ENCODE assay signal across 8 cellular contexts in the genomic region with DNA sequence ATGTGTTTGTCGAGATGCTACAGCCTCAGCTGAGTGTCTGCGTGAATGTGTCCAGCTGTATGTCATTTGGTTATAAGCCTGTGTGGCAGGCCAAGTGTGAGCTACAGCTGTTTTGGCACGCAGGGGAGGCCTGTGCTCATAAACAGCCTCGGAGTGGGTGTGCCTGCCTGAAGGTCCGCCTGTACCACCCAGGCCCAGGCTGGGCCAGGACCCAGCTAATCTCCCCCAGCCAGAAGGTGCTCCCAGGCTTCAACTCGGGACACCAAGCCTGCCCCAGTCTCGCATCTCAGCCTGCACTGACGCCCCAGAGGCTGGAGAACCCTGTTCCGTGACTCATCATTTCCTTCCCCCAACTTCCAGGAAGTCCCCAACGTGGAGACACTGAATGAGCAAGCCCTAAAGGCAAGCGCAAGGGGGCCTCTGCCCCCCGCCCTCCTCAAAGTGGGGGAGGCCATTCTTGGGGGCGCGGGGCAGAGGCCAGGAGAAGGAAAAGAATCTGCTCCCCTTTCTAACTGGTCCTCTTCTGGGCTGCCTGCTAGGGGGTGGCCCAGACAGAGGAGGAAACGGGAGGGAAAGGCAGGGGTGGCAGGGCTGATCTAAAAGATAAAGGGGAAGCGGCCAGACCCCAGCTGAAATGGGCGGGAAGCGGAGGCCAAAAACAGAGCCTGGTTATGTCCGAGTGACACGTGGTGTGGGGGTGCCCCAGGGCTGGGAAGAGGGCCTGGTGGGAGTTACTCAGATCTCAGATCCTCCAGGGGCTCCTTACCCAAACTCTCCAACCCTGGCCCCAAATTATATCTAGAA. TPM values are rescaled to one million over a fixed set of nuclear protein-coding genes. Genes with fewer than 3 reads are reported as not detected.
DNase-seq lines count a peak whose midpoint lies in the region; ATAC-seq and TF ChIP-seq lines count a peak whose summit lies in the region.

No MANE protein-coding gene starts in this region.

- H3K27me3 ChIP-seq in RWPE2 (ENCODE audit: insufficient read depth, poor library complexity, severe bottlenecking), result no peaks in the 10 kb centered on the region
- H3K27me3 ChIP-seq in neuron (ENCODE audit: insufficient read depth, low read length), result no peaks in the 10 kb centered on the region

- H3K4me3 ChIP-seq in RWPE2 (ENCODE audit: severe bottlenecking), result peak overlapping the region; percentile 80
- peak overlapping the region; percentile 96 for H3K4me3 ChIP-seq in fibroblast of villous mesenchyme (ENCODE audit: low read depth, low read length)
- peak overlapping the region; percentile 54 for H3K4me3 ChIP-seq in neuron (ENCODE audit: low read length)

- H3K9me3 ChIP-seq in RWPE2 (ENCODE audit: severe bottlenecking), result no peaks in the 10 kb centered on the region
- no peaks in the 10 kb centered on the region for H3K9me3 ChIP-seq in neuron (ENCODE audit: low read length)

- peaks cover 57% of the 10 kb centered on the region for H3K36me3 ChIP-seq in RWPE2 (ENCODE audit: low read depth)
- peaks cover 12% of the 10 kb centered on the region for H3K36me3 ChIP-seq in neuron (ENCODE audit: insufficient read depth, low read length)

- H3K27ac ChIP-seq in RWPE2 (ENCODE audit: poor library complexity, severe bottlenecking) (peak overlapping the region; percentile 98), substantia nigra (ENCODE audit: low read depth, low read length, poor library complexity, severe bottlenecking) (peak overlapping the region; percentile 42)

- peaks cover 24% of the 10 kb centered on the region for H3K4me1 ChIP-seq in RWPE2 (ENCODE audit: insufficient read depth, poor library complexity, severe bottlenecking)
- peaks cover 32% of the 10 kb centered on the region for H3K4me1 ChIP-seq in neuron (ENCODE audit: insufficient read depth, low read length)

- DNase-seq in GM03348 (ENCODE audit: low spot score), result peak; percentile 84
- DNase-seq in RWPE2 (ENCODE audit: low spot score), result peak; percentile 82
- DNase-seq in activated T-helper 1 cell treated with anti-CD3 and anti-CD28 coated beads, Interleukin-2, amount 50 U/mL, for 16 hours (ENCODE audit: low read depth in 1 of 2, low spot score in 1 of 2), result peak; percentile 60 to 79
- peak; percentile 87 for DNase-seq in fibroblast of villous mesenchyme (ENCODE audit: low read depth)
- DNase-seq in substantia nigra (lab: John Stamatoyannopoulos, UW), result peak in 24 of 49 donors; percentile 6 to 67 (median 26)
- DNase-seq in middle frontal gyrus (ENCODE audit: extremely low spot score, low spot score), result no peak

- TF ChIP-seq CTCF in RWPE2 (IDR thresholded peaks at IDR 0.05; ENCODE audit: poor library complexity, severe bottlenecking) (no peak), fibroblast of villous mesenchyme (IDR thresholded peaks at IDR 0.05; ENCODE audit: insufficient read depth, low read depth, low read length) (no peak)

- no peak overlapping the region for H2AFZ ChIP-seq in neuron (ENCODE audit: low read depth, low read length)

- peak; percentile 20 for ATAC-seq in HG03571 (IDR thresholded peaks at IDR 0.05; ENCODE audit: unreplicated experiment)
- ATAC-seq in RWPE2 (ENCODE audit: low read depth), result peak; percentile 17

RNA-seq across cellular contexts. Expression of a gene that starts 2.0 kb away (rescaled TPM):
- total RNA-seq in fibroblast of villous mesenchyme, result 196 and 224 TPM in 2 replicates

RNA-seq across cellular contexts. Expression of a gene that starts 40.2 kb away (rescaled TPM):
- total RNA-seq in fibroblast of villous mesenchyme, result 66.5 and 75.1 TPM in 2 replicates

RNA-seq across cellular contexts. Expression of a gene that starts 40.6 kb away (rescaled TPM):
- total RNA-seq in fibroblast of villous mesenchyme, result 18.1 and 19.6 TPM in 2 replicates
